Comparison of ENCODE assay signal across 24 cellular contexts in the genomic region with DNA sequence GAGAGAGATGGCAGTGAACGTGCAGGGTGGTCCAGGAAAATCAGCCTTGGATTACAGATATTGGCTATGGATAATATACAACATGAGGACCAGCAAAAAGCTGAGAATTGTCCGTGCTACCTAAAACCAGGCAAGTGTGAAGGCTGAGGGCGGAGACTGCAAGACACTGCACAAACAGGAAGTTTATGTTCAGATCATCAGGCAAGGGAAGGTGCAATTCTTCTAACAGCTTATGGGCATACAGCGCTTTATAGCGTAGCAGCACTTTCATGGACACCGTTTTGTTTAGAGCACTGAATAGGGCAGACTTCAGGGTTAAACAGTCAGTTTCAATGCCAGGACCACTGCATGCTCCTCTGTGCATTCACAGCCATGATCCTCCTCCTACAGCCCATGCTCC.
"Had no signal": no experiment of that assay in that cellular context is flagged by ENCODE, and none has a peak within 500 bp of the region (broad histone marks: within the 10 kb centered on the region; RNA-seq: fewer than 3 reads in every experiment).

No MANE protein-coding gene starts in this region.

- H3K4me1 ChIP-seq: heart right ventricle, parathyroid adenoma, psoas muscle, right lobe of liver, suprapubic skin, thyroid gland had no signal

- H3K36me3 ChIP-seq: heart right ventricle, right lobe of liver, suprapubic skin, thyroid gland had no signal

- H2AFZ ChIP-seq: parathyroid adenoma had no signal

- H3K36me3 Mint-ChIP-seq: stimulated activated effector memory CD8-positive, alpha-beta T cell treated with anti-CD3 and anti-CD28 coated beads, Interleukin-12 subunit alpha, Interleukin-12 subunit beta, amount 100 ng/mL, for 72 hours; type B pancreatic cell had no signal

- H3K27me3 ChIP-seq: right lobe of liver, suprapubic skin, thyroid gland had no signal

- FAIRE-seq: endometrium, frontal cortex, islet of Langerhans, urothelium cell line had no signal

- DNase-seq: cortex of kidney; dorsolateral prefrontal cortex; effector CD8-positive, alpha-beta T cell; heart right ventricle; hypothalamus; mammary epithelial cell; psoas muscle; retina; right lobe of liver; stimulated activated CD4-positive, alpha-beta T cell treated with anti-CD3 and anti-CD28 coated beads, Interleukin-4, amount 100 ng/mL, for 1 hour; stimulated activated CD8-positive, alpha-beta memory T cell treated with anti-CD3 and anti-CD28 coated beads, Interleukin-4, amount 100 ng/mL, for 48 hours; stimulated activated naive CD8-positive, alpha-beta T cell treated with anti-CD3 and anti-CD28 coated beads, Interleukin-15, Interleukin-2, amounts not matched to agents 100 U/mL and 50 U/mL, for 24 hours; thyroid gland had no signal

- H3K9me3 ChIP-seq: heart right ventricle, psoas muscle, right lobe of liver, suprapubic skin, thyroid gland had no signal

- H3K4me3 ChIP-seq: dorsolateral prefrontal cortex, heart right ventricle, psoas muscle, right lobe of liver, suprapubic skin, thyroid gland had no signal

- H3K4me1 Mint-ChIP-seq: stimulated activated effector memory CD8-positive, alpha-beta T cell treated with anti-CD3 and anti-CD28 coated beads, Interleukin-12 subunit alpha, Interleukin-12 subunit beta, amount 100 ng/mL, for 72 hours had no signal

- H3K27ac ChIP-seq: dorsolateral prefrontal cortex, heart right ventricle, parathyroid adenoma, psoas muscle, right lobe of liver, suprapubic skin, thyroid gland had no signal

- H3K79me2 ChIP-seq: parathyroid adenoma had no signal

- H3K4me3 Mint-ChIP-seq: nephron; stimulated activated effector memory CD8-positive, alpha-beta T cell treated with anti-CD3 and anti-CD28 coated beads, Interleukin-12 subunit alpha, Interleukin-12 subunit beta, amount 100 ng/mL, for 72 hours; type B pancreatic cell had no signal

- H3K9ac ChIP-seq: parathyroid adenoma had no signal

- H3K27ac Mint-ChIP-seq: nephron; stimulated activated effector memory CD8-positive, alpha-beta T cell treated with anti-CD3 and anti-CD28 coated beads, Interleukin-12 subunit alpha, Interleukin-12 subunit beta, amount 100 ng/mL, for 72 hours; type B pancreatic cell had no signal

- ATAC-seq: esophagus mucosa, left lobe of liver, psoas muscle had no signal

- H3K9me3 Mint-ChIP-seq: nephron; stimulated activated effector memory CD8-positive, alpha-beta T cell treated with anti-CD3 and anti-CD28 coated beads, Interleukin-12 subunit alpha, Interleukin-12 subunit beta, amount 100 ng/mL, for 72 hours; type B pancreatic cell had no signal
